ENCODE assay signal across 28 cellular contexts in the genomic region with DNA sequence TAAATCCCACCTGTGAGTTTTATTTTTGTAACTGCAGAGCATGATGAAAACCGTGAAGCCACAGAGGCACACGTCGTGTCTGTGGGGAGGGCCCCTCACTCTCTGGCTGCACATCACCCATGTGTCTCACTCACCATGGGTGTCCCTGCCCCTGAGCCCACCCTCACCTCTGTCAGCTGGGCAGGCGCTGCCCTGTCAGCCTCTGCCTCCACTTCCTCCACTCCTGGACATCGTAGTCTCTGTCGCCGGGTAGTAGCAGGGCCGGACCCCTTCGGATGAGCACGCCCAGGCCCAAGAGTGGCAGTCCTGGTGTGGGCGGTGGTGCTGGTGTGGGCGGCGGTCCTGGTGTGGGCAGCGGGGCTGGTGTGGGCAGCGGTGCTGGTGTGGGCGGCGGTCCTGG.
"Had no signal": no experiment of that assay in that cellular context is flagged by ENCODE, and none has a peak within 500 bp of the region (broad histone marks: within the 10 kb centered on the region; RNA-seq: fewer than 3 reads in every experiment).

No MANE protein-coding gene starts in this region.

- H3K36me3 ChIP-seq: adrenal gland, colonic mucosa, suprapubic skin, vagina had no signal

- ATAC-seq: effector memory CD8-positive, alpha-beta T cell; esophagus mucosa; stimulated activated naive CD8-positive, alpha-beta T cell treated with anti-CD3 and anti-CD28 coated beads, Interleukin-15, amount 100 ng/mL, for 72 hours; T-helper 17 cell had no signal

- H3K27me3 ChIP-seq: adrenal gland, colonic mucosa, hepatocyte, suprapubic skin, vagina had no signal

- H3K4me3 Mint-ChIP-seq: activated CD4-positive, alpha-beta memory T cell treated with anti-CD3 and anti-CD28 coated beads, Interleukin-2, amount 10 ng/mL, durations not matched to agents 7 days and 5 days; activated naive CD4-positive, alpha-beta T cell treated with anti-CD3 and anti-CD28 coated beads, Interleukin-2, amount 50 U/mL, for 24 hours; activated T-cell treated with anti-CD3 and anti-CD28 coated beads, Interleukin-2, amount 50 U/mL, for 72 hours; central memory CD8-positive, alpha-beta T cell; effector memory CD8-positive, alpha-beta T cell; immature natural killer cell; naive B cell; stimulated activated naive CD8-positive, alpha-beta T cell treated with anti-CD3 and anti-CD28 coated beads, Interleukin-15, amount 100 ng/mL, for 72 hours; T-helper 17 cell; type B pancreatic cell had no signal

- FAIRE-seq: astrocyte, endothelial cell of umbilical vein had no signal

- H3K4me3 ChIP-seq: adrenal gland, colonic mucosa, dorsolateral prefrontal cortex, hepatocyte, suprapubic skin, vagina had no signal

- H2AFZ ChIP-seq: hepatocyte had no signal

- H3K4me2 ChIP-seq: hepatocyte had no signal

- H3K9me3 Mint-ChIP-seq: activated CD4-positive, alpha-beta memory T cell treated with anti-CD3 and anti-CD28 coated beads, Interleukin-2, amount 10 ng/mL, durations not matched to agents 7 days and 5 days; activated naive CD4-positive, alpha-beta T cell treated with anti-CD3 and anti-CD28 coated beads, Interleukin-2, amount 50 U/mL, for 24 hours; central memory CD8-positive, alpha-beta T cell; effector memory CD8-positive, alpha-beta T cell; stimulated activated naive CD8-positive, alpha-beta T cell treated with anti-CD3 and anti-CD28 coated beads, Interleukin-15, amount 100 ng/mL, for 72 hours; type B pancreatic cell had no signal

- DNase-seq: activated CD4-positive, alpha-beta memory T cell treated with anti-CD3 and anti-CD28 coated beads, Interleukin-2, amount 10 ng/mL, durations not matched to agents 7 days and 5 days; activated CD4-positive, alpha-beta T cell treated with anti-CD3 and anti-CD28 coated beads for 48 hours; activated CD4-positive, CD25-positive, alpha-beta regulatory T cell; activated gamma-delta T cell treated with Interleukin-2 at 50 U/mL for 16 hours; activated T-cell treated with anti-CD3 and anti-CD28 coated beads, Interleukin-2, amount 50 U/mL, for 72 hours; adrenal gland; colonic mucosa; dorsolateral prefrontal cortex; effector memory CD8-positive, alpha-beta T cell; foreskin melanocyte; immature natural killer cell; kidney glomerular epithelial cell; mesendoderm; naive B cell; occipital lobe; stimulated activated CD4-positive, alpha-beta T cell treated with anti-CD3 and anti-CD28 coated beads, Interleukin-4, amount 100 ng/mL, for 24 hours; stimulated activated naive CD8-positive, alpha-beta T cell treated with anti-CD3 and anti-CD28 coated beads, Interleukin-15, amount 100 ng/mL, for 72 hours; SW 1271; T-helper 17 cell had no signal

- H3K9me3 ChIP-seq: adrenal gland, colonic mucosa, suprapubic skin, vagina had no signal

- H3K36me3 Mint-ChIP-seq: immature natural killer cell, naive B cell had no signal

- H3K27ac Mint-ChIP-seq: activated CD4-positive, alpha-beta memory T cell treated with anti-CD3 and anti-CD28 coated beads, Interleukin-2, amount 10 ng/mL, durations not matched to agents 7 days and 5 days; activated naive CD4-positive, alpha-beta T cell treated with anti-CD3 and anti-CD28 coated beads, Interleukin-2, amount 50 U/mL, for 24 hours; activated T-cell treated with anti-CD3 and anti-CD28 coated beads, Interleukin-2, amount 50 U/mL, for 72 hours; effector memory CD8-positive, alpha-beta T cell; immature natural killer cell; stimulated activated naive CD8-positive, alpha-beta T cell treated with anti-CD3 and anti-CD28 coated beads, Interleukin-15, amount 100 ng/mL, for 72 hours; T-helper 17 cell; type B pancreatic cell had no signal

- H3K4me1 ChIP-seq: colonic mucosa had no signal

- H3K27ac ChIP-seq: adrenal gland, colonic mucosa, dorsolateral prefrontal cortex, hepatocyte, suprapubic skin, vagina had no signal

- H3K27me3 Mint-ChIP-seq: activated naive CD4-positive, alpha-beta T cell treated with anti-CD3 and anti-CD28 coated beads, Interleukin-2, amount 50 U/mL, for 24 hours; type B pancreatic cell had no signal
